In genomic region chr1:27029517-27029916, GRCh38 we compare ENCODE assay signal across 35 cellular contexts. TPM values are rescaled to one million over a fixed set of nuclear protein-coding genes. Genes with fewer than 3 reads are reported as not detected.
"Had no signal": no experiment of that assay in that cellular context is flagged by ENCODE, and none has a peak within 500 bp of the region (broad histone marks: within the 10 kb centered on the region; RNA-seq: fewer than 3 reads in every experiment).

No MANE protein-coding gene starts in this region.

- DNase-seq: activated B cell treated with CpG ODN at 0.5 μM for 24 hours; activated CD4-positive, alpha-beta memory T cell treated with anti-CD3 and anti-CD28 coated beads for 36 hours; activated CD4-positive, alpha-beta T cell treated with anti-CD3 and anti-CD28 coated beads for 4 hours; activated CD4-positive, alpha-beta T cell treated with anti-CD3 and anti-CD28 coated beads, Interleukin-2, amount 50 U/mL, for 1 hour; activated CD4-positive, CD25-positive, alpha-beta regulatory T cell treated with anti-CD3 and anti-CD28 coated beads, Interleukin-2, amount 50 U/mL, for 72 hours; activated CD8-positive, alpha-beta memory T cell treated with anti-CD3 and anti-CD28 coated beads, Interleukin-2, amount 50 U/mL, for 4 hours; activated effector memory CD4-positive, alpha-beta T cell treated with Interleukin-2 at 50 U/mL for 16 hours; activated naive CD4-positive, alpha-beta T cell treated with anti-CD3 and anti-CD28 coated beads, Interleukin-2, amount 50 U/mL, for 16 hours; activated naive CD8-positive, alpha-beta T cell treated with anti-CD3 and anti-CD28 coated beads for 36 hours; activated T-cell treated with anti-CD3 and anti-CD28 coated beads for 4 hours; activated T-cell treated with anti-CD3 and anti-CD28 coated beads, Interleukin-2, amount 50 U/mL, for 4 hours; amygdala; Karpas-422; KBM-7; MG63; NCI-H1092 treated with DMSO at 0.1 percent for 48 hours; NCI-H1417 treated with DMSO at 0.1 percent for 48 hours; NCI-H187 treated with DMSO at 0.1 percent for 48 hours; NCI-H2081; NCI-H226; NCI-H446 treated with DMSO at 0.1 percent for 48 hours; NCI-H524; NCI-H69; NCI-H82; PC-9; Right ventricle myocardium superior; SW 1271; T-helper 1 cell; T-helper 2 cell; T-helper 9 cell had no signal

- H3K4me2 ChIP-seq: PC-9 had no signal

- ATAC-seq: activated T-cell treated with anti-CD3 and anti-CD28 coated beads, Interleukin-2, amount 50 U/mL, for 4 hours had no signal

- H3K27me3 Mint-ChIP-seq: activated naive CD8-positive, alpha-beta T cell treated with anti-CD3 and anti-CD28 coated beads for 36 hours had no signal

- H3K4me3 ChIP-seq: ascending aorta, MG63, PC-9 had no signal

- H3K9me3 ChIP-seq: ascending aorta, MG63 had no signal

- H3K36me3 ChIP-seq: ascending aorta, MG63 had no signal

- H3K27ac ChIP-seq: PC-9, VCaP had no signal

- FAIRE-seq: RCC 7860 had no signal

- H3K27ac Mint-ChIP-seq: activated B cell treated with CpG ODN at 0.5 μM for 24 hours; activated CD4-positive, alpha-beta memory T cell treated with anti-CD3 and anti-CD28 coated beads for 36 hours; activated naive CD8-positive, alpha-beta T cell treated with anti-CD3 and anti-CD28 coated beads for 36 hours; activated T-helper 1 cell treated with anti-CD3 and anti-CD28 coated beads, Interleukin-12 subunit alpha, Interleukin-12 subunit beta, Interleukin-2, Interleukin-4 antibody, amounts not matched to agents 30 ng/mL and 10 ng/mL and 1 ng/mL, durations not matched to agents 14 hours and 24 hours and 36 hours had no signal

- H3K27me3 ChIP-seq: ascending aorta, MG63 had no signal

- H3K9me3 Mint-ChIP-seq: activated B cell treated with CpG ODN at 0.5 μM for 24 hours; activated CD4-positive, alpha-beta memory T cell treated with anti-CD3 and anti-CD28 coated beads for 36 hours; activated naive CD8-positive, alpha-beta T cell treated with anti-CD3 and anti-CD28 coated beads for 36 hours; activated T-cell treated with anti-CD3 and anti-CD28 coated beads, Interleukin-2, amount 50 U/mL, for 4 hours; activated T-helper 1 cell treated with anti-CD3 and anti-CD28 coated beads, Interleukin-12 subunit alpha, Interleukin-12 subunit beta, Interleukin-2, Interleukin-4 antibody, amounts not matched to agents 30 ng/mL and 10 ng/mL and 1 ng/mL, durations not matched to agents 14 hours and 24 hours and 36 hours had no signal

- H3K4me3 Mint-ChIP-seq: activated B cell treated with CpG ODN at 0.5 μM for 24 hours; activated CD4-positive, alpha-beta memory T cell treated with anti-CD3 and anti-CD28 coated beads for 36 hours; activated naive CD8-positive, alpha-beta T cell treated with anti-CD3 and anti-CD28 coated beads for 36 hours; activated T-cell treated with anti-CD3 and anti-CD28 coated beads, Interleukin-2, amount 50 U/mL, for 4 hours; activated T-helper 1 cell treated with anti-CD3 and anti-CD28 coated beads, Interleukin-12 subunit alpha, Interleukin-12 subunit beta, Interleukin-2, Interleukin-4 antibody, amounts not matched to agents 30 ng/mL and 10 ng/mL and 1 ng/mL, durations not matched to agents 14 hours and 24 hours and 36 hours had no signal

- H3K36me3 Mint-ChIP-seq: activated CD4-positive, alpha-beta memory T cell treated with anti-CD3 and anti-CD28 coated beads for 36 hours; activated naive CD8-positive, alpha-beta T cell treated with anti-CD3 and anti-CD28 coated beads for 36 hours had no signal

- H2AFZ ChIP-seq: PC-9 had no signal

RNA-seq across cellular contexts. Expression of gene TENT5B, which starts 16.9 kb away (rescaled TPM):
- total RNA-seq: activated B cell treated with CpG ODN at 0.5 μM for 24 hours; activated CD4-positive, alpha-beta memory T cell treated with anti-CD3 and anti-CD28 coated beads for 36 hours; activated naive CD8-positive, alpha-beta T cell treated with anti-CD3 and anti-CD28 coated beads for 36 hours; activated T-helper 1 cell treated with anti-CD3 and anti-CD28 coated beads, Interleukin-12 subunit alpha, Interleukin-12 subunit beta, Interleukin-2, Interleukin-4 antibody, amounts not matched to agents 30 ng/mL and 10 ng/mL and 1 ng/mL, durations not matched to agents 14 hours and 24 hours and 36 hours; OCI-LY7 had no signal
